ENCODE assay signal across 16 cellular contexts in the genomic region with DNA sequence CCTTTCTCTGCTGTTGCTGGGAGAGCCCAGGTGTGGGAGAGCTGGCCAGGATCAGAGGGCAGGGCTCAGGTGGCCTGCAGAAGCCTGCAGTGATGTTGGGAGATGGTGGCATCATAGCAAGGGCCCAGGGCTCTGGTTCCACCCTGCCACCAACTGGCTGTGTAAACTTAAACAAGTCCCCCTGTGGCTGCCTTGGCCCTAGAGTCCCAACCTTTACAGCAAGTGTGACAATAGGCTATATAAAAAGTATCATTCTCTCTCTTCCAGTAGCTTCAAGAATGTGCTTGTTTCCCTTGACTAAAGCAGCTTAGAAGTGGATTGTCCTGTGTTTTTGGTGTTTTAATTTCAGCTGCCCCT.
DNase-seq lines count a peak whose midpoint lies in the region; ATAC-seq, FAIRE-seq and TF ChIP-seq lines count a peak whose summit lies in the region.
"Had no signal": no experiment of that assay in that cellular context is flagged by ENCODE, and none has a peak within 500 bp of the region (broad histone marks: within the 10 kb centered on the region; RNA-seq: fewer than 3 reads in every experiment).

No MANE protein-coding gene starts in this region.

- POLR2A ChIA-PET in HCT116 (lab: Charles Lee) = no interaction called here

- no peaks in the 10 kb centered on the region for H3K9me2 ChIP-seq in HCT116 (ENCODE audit: insufficient read depth)

- no TSS peak for BruUV-seq in HCT116 (replicated peaks; lab: Mats Ljungman, UMichigan)

- H3K27ac ChIP-seq in HCT116 (ENCODE audit: low read depth, low read length) (no peak overlapping the region), astrocyte (ENCODE audit: low read depth, low read length) (peak overlapping the region; percentile 65)
- H3K27ac ChIP-seq: esophagus muscularis mucosa, transverse colon had no signal

- TF ChIP-seq CTCF in HCT116 (IDR thresholded peaks at IDR 0.05 in 2 of 3, conservative IDR thresholded peaks at IDR 0.05 in 1 of 3; ENCODE audit: borderline replicate concordance in 1 of 3, insufficient read depth in 1 of 3, low read depth in 2 of 3, low read length in 2 of 3) (0 out of 6 replicates have a peak, but pooled peaks of 1 of the 3 experiments have one; percentile 1), astrocyte (IDR thresholded peaks at IDR 0.05; ENCODE audit: insufficient read depth, low read depth, low read length) (no peak), progenitor cell of endocrine pancreas (IDR thresholded peaks at IDR 0.05; ENCODE audit: unreplicated experiment) (no peak), omental fat pad (IDR thresholded peaks at IDR 0.05) (no peak)

- FAIRE-seq in astrocyte (lab: Jason Lieb, UNC) = no peak

- H3K27me3 Mint-ChIP-seq in activated T-cell treated with anti-CD3 and anti-CD28 coated beads, Interleukin-2, amount 50 U/mL, for 72 hours (ENCODE audit: low read depth) = peaks cover 56% of the 10 kb centered on the region
- H3K27me3 Mint-ChIP-seq in astrocyte (ENCODE audit: low read depth, unreplicated experiment) = peaks cover 18% of the 10 kb centered on the region
- H3K27me3 Mint-ChIP-seq in progenitor cell of endocrine pancreas = no peaks in the 10 kb centered on the region

- no peak overlapping the region for H2AFZ ChIP-seq in HCT116 (ENCODE audit: low read depth, low read length, poor library complexity, severe bottlenecking)
- H2AFZ ChIP-seq in astrocyte (ENCODE audit: low read depth, low read length) = no peak overlapping the region

- DNase-seq in activated T-cell treated with anti-CD3 and anti-CD28 coated beads, Interleukin-2, amount 50 U/mL, for 72 hours = no peak
- DNase-seq in activated T-cell treated with anti-CD3 and anti-CD28 coated beads, Interleukin-2, amount 50 U/mL, for 48 hours = no peak
- no peak for DNase-seq in HCT116 (ENCODE audit: low read depth, low spot score)
- DNase-seq in astrocyte (ENCODE audit: low read depth) = no peak
- DNase-seq in progenitor cell of endocrine pancreas (ENCODE audit: low spot score, unreplicated experiment) = no peak
- DNase-seq in NCI-H2227 treated with DMSO at 0.1 percent for 48 hours (lab: John Stamatoyannopoulos, UW) = no peak
- DNase-seq in omental fat pad (ENCODE audit: low spot score) = no peak
- no peak for DNase-seq in HUDEP-2 (lab: John Stamatoyannopoulos, UW; ENCODE audit: unreplicated experiment in 76 of 76)
- DNase-seq: activated effector memory CD4-positive, alpha-beta T cell treated with Interleukin-2 at 50 U/mL for 16 hours; H9; NCI-H1105; NCI-H774; occipital lobe; transverse colon had no signal

- intact Hi-C loops in HCT116 (cut with micrococcal nuclease) = no loop called here

- H3K9me3 Mint-ChIP-seq in activated T-cell treated with anti-CD3 and anti-CD28 coated beads, Interleukin-2, amount 50 U/mL, for 72 hours = peaks cover 2 to 3% of the 10 kb centered on the region in 2 donors
- H3K9me3 Mint-ChIP-seq in astrocyte (ENCODE audit: unreplicated experiment) (peaks cover 3% of the 10 kb centered on the region), progenitor cell of endocrine pancreas (ENCODE audit: low read depth) (no peaks in the 10 kb centered on the region)
- H3K9me3 Mint-ChIP-seq: dendritic cell treated with granulocyte-macrophage colony-stimulating factor and Interleukin-4, amounts not matched to agents 40 ng/mL and 50 ng/mL, for 4 days; H9 had no signal

- ATAC-seq in activated T-cell treated with anti-CD3 and anti-CD28 coated beads, Interleukin-2, amount 50 U/mL, for 72 hours (replicated peaks in 1 of 2) = no peak
- no peak; the same call in 1 of the 2 replicates for ATAC-seq in HCT116
- no peak for ATAC-seq in omental fat pad (ENCODE audit: low FRiP score)

- peaks cover 13 to 22% of the 10 kb centered on the region in 2 experiments for H3K4me1 ChIP-seq in HCT116 (ENCODE audit: control insufficient read depth in 1 of 2, insufficient read depth in 2 of 2, low read length in 2 of 2)
- H3K4me1 ChIP-seq in astrocyte (ENCODE audit: insufficient read depth, low read length) = peaks cover 25% of the 10 kb centered on the region
- H3K4me1 ChIP-seq: transverse colon had no signal

- H4K20me1 ChIP-seq in HCT116 (ENCODE audit: insufficient read depth) (no peaks in the 10 kb centered on the region), astrocyte (ENCODE audit: insufficient read depth, low read length) (no peaks in the 10 kb centered on the region)

- TF ChIP-seq RAD21 in HCT116 (IDR thresholded peaks at IDR 0.05; ENCODE audit: low read depth) = no peak; the same call in 1 of the 2 replicates

- H3K4me3 ChIP-seq in HCT116 (replicated peaks in 1 of 2; ENCODE audit: low read depth in 1 of 2, low read length in 2 of 2) (no peak overlapping the region), astrocyte (ENCODE audit: insufficient read depth, low read depth, low read length) (no peak overlapping the region)
- H3K4me3 ChIP-seq: esophagus muscularis mucosa, transverse colon had no signal

- RAD21 ChIA-PET in HCT116 (lab: Charles Lee; ENCODE audit: low non-redundant PET in 1 of 2, low total read pairs in 2 of 2, uncharacterized antibody in 2 of 2, unreplicated experiment in 2 of 2) = no interaction called here

- H3K27ac Mint-ChIP-seq in activated T-cell treated with anti-CD3 and anti-CD28 coated beads, Interleukin-2, amount 50 U/mL, for 72 hours = peak overlapping the region; percentile 9
- peak overlapping the region; percentile 78 for H3K27ac Mint-ChIP-seq in astrocyte (ENCODE audit: unreplicated experiment)
- peak overlapping the region; percentile 78 for H3K27ac Mint-ChIP-seq in progenitor cell of endocrine pancreas
- H3K27ac Mint-ChIP-seq: dendritic cell treated with granulocyte-macrophage colony-stimulating factor and Interleukin-4, amounts not matched to agents 40 ng/mL and 50 ng/mL, for 4 days had no signal

- CTCF ChIA-PET in HCT116 (lab: Charles Lee) = interaction anchor here (1.3 kb wide), 1 partner anchor 183 kb away, joined by 3 read pairs; no protein-coding TSS in a partner anchor

- H3K4me2 ChIP-seq in HCT116 (ENCODE audit: low read length) (peak overlapping the region; percentile 48), astrocyte (ENCODE audit: low read length) (peak overlapping the region; percentile 76)

- peaks cover 41% of the 10 kb centered on the region for H3K4me1 Mint-ChIP-seq in activated T-cell treated with anti-CD3 and anti-CD28 coated beads, Interleukin-2, amount 50 U/mL, for 72 hours (ENCODE audit: low read depth)
- H3K4me1 Mint-ChIP-seq in astrocyte (ENCODE audit: low read depth, unreplicated experiment) = peaks cover 16% of the 10 kb centered on the region
- peaks cover 13% of the 10 kb centered on the region for H3K4me1 Mint-ChIP-seq in progenitor cell of endocrine pancreas (ENCODE audit: low read depth)

- H3K9me3 ChIP-seq in HCT116 (ENCODE audit: control insufficient read depth in 1 of 2, insufficient read depth in 1 of 2, low read depth in 1 of 2, low read length in 2 of 2) (no peaks in the 10 kb centered on the region), astrocyte (ENCODE audit: insufficient read depth, low read depth, low read length) (no peaks in the 10 kb centered on the region)
- H3K9me3 ChIP-seq: esophagus muscularis mucosa, transverse colon had no signal

- no peak for TF ChIP-seq POLR2A in HCT116 (IDR thresholded peaks at IDR 0.05; ENCODE audit: borderline replicate concordance, extremely low read depth, insufficient read depth, insufficient read length)

- H3K27me3 ChIP-seq in HCT116 (ENCODE audit: insufficient read depth, low read length) = peaks cover 52% of the 10 kb centered on the region; the same call in 1 of the 2 replicates
- H3K27me3 ChIP-seq in astrocyte (ENCODE audit: insufficient read depth, low read length) = peaks cover 9% of the 10 kb centered on the region
- H3K27me3 ChIP-seq: esophagus muscularis mucosa, transverse colon had no signal

- H3K4me3 Mint-ChIP-seq in activated T-cell treated with anti-CD3 and anti-CD28 coated beads, Interleukin-2, amount 50 U/mL, for 72 hours = peak overlapping the region; percentile 41 to 57
- no peak overlapping the region for H3K4me3 Mint-ChIP-seq in astrocyte (ENCODE audit: unreplicated experiment)
- no peak overlapping the region for H3K4me3 Mint-ChIP-seq in progenitor cell of endocrine pancreas (ENCODE audit: low read depth)
- H3K4me3 Mint-ChIP-seq: dendritic cell treated with granulocyte-macrophage colony-stimulating factor and Interleukin-4, amounts not matched to agents 40 ng/mL and 50 ng/mL, for 4 days; H9 had no signal

- H3K9ac ChIP-seq in HCT116 (ENCODE audit: low read length) (no peak overlapping the region), astrocyte (ENCODE audit: low read length) (no peak overlapping the region)

- peaks cover 0 to 3% of the 10 kb centered on the region in 2 donors for H3K36me3 Mint-ChIP-seq in activated T-cell treated with anti-CD3 and anti-CD28 coated beads, Interleukin-2, amount 50 U/mL, for 72 hours (ENCODE audit: insufficient read depth in 2 of 2)
- no peaks in the 10 kb centered on the region for H3K36me3 Mint-ChIP-seq in astrocyte (ENCODE audit: low read depth, unreplicated experiment)
- H3K36me3 Mint-ChIP-seq in progenitor cell of endocrine pancreas (ENCODE audit: insufficient read depth) = no peaks in the 10 kb centered on the region

- H3K79me2 ChIP-seq in HCT116 (ENCODE audit: insufficient read depth, low read length) (no peaks in the 10 kb centered on the region), astrocyte (ENCODE audit: insufficient read depth, low read length) (no peaks in the 10 kb centered on the region)

- H3K36me3 ChIP-seq in HCT116 (ENCODE audit: control insufficient read depth in 1 of 2, insufficient read depth in 2 of 2, low read length in 2 of 2) = no peaks in the 10 kb centered on the region
- no peaks in the 10 kb centered on the region for H3K36me3 ChIP-seq in astrocyte (ENCODE audit: insufficient read depth, low read length)
- H3K36me3 ChIP-seq: esophagus muscularis mucosa, transverse colon had no signal

TF ChIP-seq in HCT116, 20 proteins besides CTCF, POLR2A, EP300 and RAD21 (continues in another document):
- TF ChIP-seq ELF1 (IDR thresholded peaks at IDR 0.05; ENCODE audit: borderline replicate concordance, low read depth) (no peak), ZNF274 (IDR thresholded peaks at IDR 0.05; ENCODE audit: low read depth, low read length) (no peak), CBX3 (IDR thresholded peaks at IDR 0.05; ENCODE audit: low read depth) (no peak), EZH2phosphoT487 (IDR thresholded peaks at IDR 0.05; ENCODE audit: borderline replicate concordance) (no peak)
- TF ChIP-seq, protein P1, sequence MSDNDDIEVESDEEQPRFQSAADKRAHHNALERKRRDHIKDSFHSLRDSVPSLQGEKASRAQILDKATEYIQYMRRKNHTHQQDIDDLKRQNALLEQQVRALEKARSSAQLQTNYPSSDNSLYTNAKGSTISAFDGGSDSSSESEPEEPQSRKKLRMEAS (IDR thresholded peaks at IDR 0.05) = no peak

Comparison
In these comparisons a context has a peak if more than half of its experiments do, and no peak if none do; other contexts are left out.
1. H3K27ac Mint-ChIP-seq: peak in every context shown above with its lines; median percentile 78 in astrocyte; 78 in progenitor cell of endocrine pancreas; 9 in activated T-cell treated with anti-CD3 and anti-CD28 coated beads, Interleukin-2, amount 50 U/mL, for 72 hours.
2. H3K4me3 Mint-ChIP-seq: peak in activated T-cell treated with anti-CD3 and anti-CD28 coated beads, Interleukin-2, amount 50 U/mL, for 72 hours (2 of 2); none in astrocyte (single experiment) and progenitor cell of endocrine pancreas (single experiment).